1 cellular context compared by ENCODE assay signal in genomic region chr15:88881781-88882180, GRCh38.
TF ChIP-seq lines count a peak whose summit lies in the region.

No MANE protein-coding gene starts in this region.

TF ChIP-seq in IMR-90, 13 proteins besides CTCF, POLR2A, EP300 and RAD21:
- TF ChIP-seq USF2 (IDR thresholded peaks at IDR 0.05; ENCODE audit: low read depth, low read length) = no peak
- TF ChIP-seq NFE2L2 (IDR thresholded peaks at IDR 0.05; ENCODE audit: low read depth, low read length) = no peak
- TF ChIP-seq BHLHE40 (IDR thresholded peaks at IDR 0.05; ENCODE audit: low read depth, low read length) = no peak
- no peak for TF ChIP-seq MAFK (IDR thresholded peaks at IDR 0.05; ENCODE audit: low read depth, low read length)
- no peak for TF ChIP-seq MAZ (IDR thresholded peaks at IDR 0.05; ENCODE audit: borderline replicate concordance, low read depth, low read length)
- TF ChIP-seq SMC3 (IDR thresholded peaks at IDR 0.05; ENCODE audit: low read depth, low read length) = no peak
TF ChIP-seq in IMR-90: peak in this region for 0.
